9 cellular contexts compared by ENCODE assay signal in the genomic region with DNA sequence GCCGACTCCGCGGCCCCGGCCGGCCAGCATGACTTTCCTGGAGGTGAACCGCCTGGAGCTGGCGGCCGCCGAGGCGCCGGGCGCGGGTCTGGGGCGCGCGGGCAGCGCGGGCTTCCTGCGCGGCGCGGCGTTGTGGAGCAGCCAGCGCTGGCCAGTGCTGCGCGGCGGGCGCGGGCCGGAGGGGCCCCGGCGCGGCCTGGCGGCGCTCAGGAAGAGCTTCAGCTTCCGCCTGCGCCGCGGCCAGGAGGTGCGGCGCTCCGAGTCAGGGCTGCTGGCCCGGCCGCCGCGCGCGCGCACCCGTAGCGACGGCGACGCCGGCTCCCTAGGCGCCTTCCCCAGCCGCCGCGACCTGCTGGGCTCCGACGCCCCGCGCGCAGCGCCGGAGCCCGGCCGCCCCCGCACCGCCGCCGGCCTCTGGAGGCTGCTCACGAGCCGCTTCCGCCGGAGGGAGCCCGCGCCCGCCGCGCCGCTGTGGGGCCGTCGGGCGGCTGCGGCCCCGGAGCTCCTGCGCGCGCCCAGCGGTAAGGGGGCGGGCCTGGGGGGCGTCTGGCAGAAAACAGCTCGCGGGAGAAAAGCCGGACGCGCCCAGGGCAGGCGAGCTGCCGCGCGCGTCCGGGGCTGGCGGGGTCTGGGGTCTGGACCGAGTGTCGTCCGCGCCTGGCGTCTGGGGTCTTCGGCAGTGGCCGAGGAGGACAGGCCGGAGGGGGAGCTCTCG. TPM values are rescaled to one million over a fixed set of nuclear protein-coding genes. Genes with fewer than 3 reads are reported as not detected.
A peak's percentile ranks its signal among the peaks of the same experiment; 100 is the strongest.
DNase-seq lines count a peak whose midpoint lies in the region; ATAC-seq and TF ChIP-seq lines count a peak whose summit lies in the region.
"Had no signal": no experiment of that assay in that cellular context is flagged by ENCODE, and none has a peak within 500 bp of the region (broad histone marks: within the 10 kb centered on the region; RNA-seq: fewer than 3 reads in every experiment).

No MANE protein-coding gene starts in this region.

- no peak for TF ChIP-seq POLR2A in GM18505 (IDR thresholded peaks at IDR 0.05; ENCODE audit: borderline replicate concordance, extremely low read depth, insufficient read depth, insufficient read length)

- intact Hi-C loops in posterior vena cava (cut with DNase I), result loop anchor here in 1 of 2 donors (5.0 kb wide), 1 partner anchor 98 kb away; no protein-coding TSS in a partner anchor

- H3K27ac Mint-ChIP-seq in activated naive CD4-positive, alpha-beta T cell treated with anti-CD3 and anti-CD28 coated beads, Interleukin-2, amount 50 U/mL, for 72 hours, result no peak overlapping the region

- peak; percentile 54 to 69 for ATAC-seq in activated naive CD4-positive, alpha-beta T cell treated with anti-CD3 and anti-CD28 coated beads, Interleukin-2, amount 50 U/mL, for 72 hours
- ATAC-seq in stimulated activated naive CD8-positive, alpha-beta T cell treated with anti-CD3 and anti-CD28 coated beads, Interleukin-15, Interleukin-2, amounts not matched to agents 100 U/mL and 50 U/mL, for 24 hours, result peak; percentile 33
- no peak for ATAC-seq in GM18505 (IDR thresholded peaks at IDR 0.05; ENCODE audit: unreplicated experiment)

- H3K36me3 Mint-ChIP-seq in activated naive CD4-positive, alpha-beta T cell treated with anti-CD3 and anti-CD28 coated beads, Interleukin-2, amount 50 U/mL, for 72 hours, result no peaks in the 10 kb centered on the region

- H3K9me3 Mint-ChIP-seq in activated naive CD4-positive, alpha-beta T cell treated with anti-CD3 and anti-CD28 coated beads, Interleukin-2, amount 50 U/mL, for 72 hours, result no peaks in the 10 kb centered on the region

- DNase-seq in HT-29 (ENCODE audit: low spot score) (peak; percentile 54), iPS-NIHi7 (ENCODE audit: extremely low spot score) (peak; percentile 59), SIG-M5 (lab: John Stamatoyannopoulos, UW) (no peak), NCI-H2171 treated with DMSO at 0.1 percent for 48 hours (lab: John Stamatoyannopoulos, UW) (no peak), posterior vena cava (ENCODE audit: low spot score) (no peak)
- peak in 1 of 2 donors; percentile 48 for DNase-seq in activated naive CD4-positive, alpha-beta T cell treated with anti-CD3 and anti-CD28 coated beads, Interleukin-2, amount 50 U/mL, for 72 hours (ENCODE audit: low spot score in 2 of 2)
- DNase-seq in stimulated activated naive CD8-positive, alpha-beta T cell treated with anti-CD3 and anti-CD28 coated beads, Interleukin-15, Interleukin-2, amounts not matched to agents 100 U/mL and 50 U/mL, for 24 hours, result peak; percentile 52

RNA-seq across cellular contexts. Expression of gene AGAP3, which starts 29.0 kb away (rescaled TPM):
- 140 and 162 TPM in 2 replicates for total RNA-seq in HT-29 (2014; rRNA removed; shearing (Covaris generic))
- 10 to 100 TPM; 26.0 to 52.2 TPM for total RNA-seq in activated naive CD4-positive, alpha-beta T cell treated with anti-CD3 and anti-CD28 coated beads, Interleukin-2, amount 50 U/mL, for 72 hours
- total RNA-seq in posterior vena cava, result 10 to 100 TPM; 55.7 to 63.6 TPM

RNA-seq across cellular contexts. Expression of gene TMUB1, which starts 32.0 kb away (rescaled TPM):
- total RNA-seq in HT-29 (2014; rRNA removed; shearing (Covaris generic)), result 258 and 264 TPM in 2 replicates
- total RNA-seq in activated naive CD4-positive, alpha-beta T cell treated with anti-CD3 and anti-CD28 coated beads, Interleukin-2, amount 50 U/mL, for 72 hours, result 10 to 100 TPM; 25.8 to 60.5 TPM
- total RNA-seq in posterior vena cava, result 10 to 100 TPM; 27.4 to 27.7 TPM

RNA-seq across cellular contexts. Expression of gene FASTK, which starts 34.7 kb away (rescaled TPM):
- total RNA-seq in HT-29 (2014; rRNA removed; shearing (Covaris generic)), result 265 and 300 TPM in 2 replicates
- 10 to 100 TPM; 27.0 to 62.0 TPM for total RNA-seq in activated naive CD4-positive, alpha-beta T cell treated with anti-CD3 and anti-CD28 coated beads, Interleukin-2, amount 50 U/mL, for 72 hours
- 10 to 100 TPM; 35.5 to 56.3 TPM for total RNA-seq in posterior vena cava

RNA-seq across cellular contexts. Expression of gene GBX1, which starts 52.2 kb away (rescaled TPM):
- not detected in 2 replicates for total RNA-seq in HT-29 (2014; rRNA removed; shearing (Covaris generic))
- total RNA-seq in activated naive CD4-positive, alpha-beta T cell treated with anti-CD3 and anti-CD28 coated beads, Interleukin-2, amount 50 U/mL, for 72 hours, result under 1 TPM in 1 of 2 donors, not detected in 1; 0.31 TPM
- total RNA-seq in posterior vena cava, result not detected
- total RNA-seq: LHCN-M2 had no signal

RNA-seq across cellular contexts. Expression of gene SLC4A2, which starts 55.9 kb away (rescaled TPM):
- 851 and 1,005 TPM in 2 replicates for total RNA-seq in HT-29 (2014; rRNA removed; shearing (Covaris generic))
- total RNA-seq in activated naive CD4-positive, alpha-beta T cell treated with anti-CD3 and anti-CD28 coated beads, Interleukin-2, amount 50 U/mL, for 72 hours, result 10 to 100 TPM; 48.9 to 99.6 TPM
- total RNA-seq in posterior vena cava, result 100 to 1,000 TPM; 105 to 212 TPM

Comparison
In these comparisons a context has a peak if more than half of its experiments do, and no peak if none do; other contexts are left out.
1. DNase-seq: peak in HT-29 (single experiment), iPS-NIHi7 (single experiment) and stimulated activated naive CD8-positive, alpha-beta T cell treated with anti-CD3 and anti-CD28 coated beads, Interleukin-15, Interleukin-2, amounts not matched to agents 100 U/mL and 50 U/mL, for 24 hours (single experiment); none in SIG-M5 (single experiment), NCI-H2171 treated with DMSO at 0.1 percent for 48 hours (single experiment) and posterior vena cava (single experiment).